18 cellular contexts compared by ENCODE assay signal in the genomic region with DNA sequence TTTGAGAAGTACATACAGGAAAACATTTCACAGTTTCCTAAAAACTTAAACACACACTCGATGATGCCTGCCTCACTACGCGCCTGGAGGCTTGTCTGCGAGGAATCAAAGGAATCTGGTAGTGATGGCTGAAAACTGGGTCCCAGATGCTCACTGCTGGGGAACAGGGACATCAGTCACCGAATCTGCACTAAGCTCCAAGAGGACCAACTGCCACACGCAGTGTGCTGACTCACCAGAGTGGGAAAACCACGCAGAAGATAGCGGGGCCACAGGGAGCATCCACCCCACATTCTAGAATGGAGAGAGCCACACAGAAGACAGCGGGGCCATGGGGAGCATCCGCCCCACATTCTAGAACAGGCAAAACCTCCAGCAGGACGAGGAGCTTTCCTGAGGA. TPM values are rescaled to one million over a fixed set of nuclear protein-coding genes. Genes with fewer than 3 reads are reported as not detected.
A peak's percentile ranks its signal among the peaks of the same experiment; 100 is the strongest.
DNase-seq lines count a peak whose midpoint lies in the region; ATAC-seq, FAIRE-seq and TF ChIP-seq lines count a peak whose summit lies in the region.
"Had no signal": no experiment of that assay in that cellular context is flagged by ENCODE, and none has a peak within 500 bp of the region (broad histone marks: within the 10 kb centered on the region; RNA-seq: fewer than 3 reads in every experiment).

No MANE protein-coding gene starts in this region.

- no peak for TF ChIP-seq EP300 in H1 (IDR thresholded peaks at IDR 0.05; ENCODE audit: borderline replicate concordance in 1 of 2, low read depth in 2 of 2, low read length in 2 of 2)

- CTCF ChIA-PET in H1 (lab: Charles Lee; ENCODE audit: partially characterized antibody) = interaction anchor here (1.0 kb wide), 2 partner anchors 9 to 26 kb away, joined by 3 read pairs; no protein-coding TSS in a partner anchor
- CTCF ChIA-PET in activated CD8-positive, alpha-beta memory T cell treated with anti-CD3 and anti-CD28 coated beads, Interleukin-2, amount 10 ng/mL, durations not matched to agents 7 days and 5 days (lab: Charles Lee) = interaction anchor here (1.3 kb wide), 1 partner anchor 64 kb away, joined by 3 read pairs; no protein-coding TSS in a partner anchor

- no peak overlapping the region for H3K4me2 ChIP-seq in H1 (ENCODE audit: insufficient read depth in 1 of 2, low read depth in 2 of 2, low read length in 2 of 2)

- POLR2A ChIA-PET in H1 (lab: Charles Lee; ENCODE audit: partially characterized antibody) = interaction anchor here (1.1 to 1.5 kb wide), 2 partner anchors 102 to 160 kb away, joined by 3 read pairs; no protein-coding TSS in a partner anchor

- H3K4me3 ChIP-seq in left ventricle myocardium inferior (no peak overlapping the region), RWPE2 (ENCODE audit: severe bottlenecking) (no peak overlapping the region), H1 (ENCODE audit: extremely low read depth in 1 of 4, insufficient read depth in 2 of 4, low read depth in 3 of 4, low read length in 4 of 4) (no peak overlapping the region)
- H3K4me3 ChIP-seq: Peyer's patch had no signal

- H3K79me1 ChIP-seq in H1 (ENCODE audit: low read depth, low read length) = peaks cover 22% of the 10 kb centered on the region

- no peak overlapping the region for H3K4me3 Mint-ChIP-seq in activated CD8-positive, alpha-beta memory T cell treated with anti-CD3 and anti-CD28 coated beads, Interleukin-2, amount 10 ng/mL, durations not matched to agents 7 days and 5 days

- no peak overlapping the region for H4K91ac ChIP-seq in H1 (replicated peaks; ENCODE audit: insufficient read length, low read length)

- H3K36me3 ChIP-seq in left ventricle myocardium inferior = no peaks in the 10 kb centered on the region
- no peaks in the 10 kb centered on the region for H3K36me3 ChIP-seq in RWPE2 (ENCODE audit: low read depth)
- no peaks in the 10 kb centered on the region for H3K36me3 ChIP-seq in H1 (ENCODE audit: control insufficient read depth in 2 of 4, insufficient read depth in 4 of 4, low read length in 3 of 4)
- H3K36me3 ChIP-seq: Peyer's patch had no signal

- H3K9ac ChIP-seq in H1 (replicated peaks in 1 of 4; ENCODE audit: extremely low read depth in 1 of 4, low read depth in 3 of 4, low read length in 3 of 4) = no peak overlapping the region

- no peaks in the 10 kb centered on the region for H3K27me3 ChIP-seq in left ventricle myocardium inferior (ENCODE audit: low read depth)
- H3K27me3 ChIP-seq in RWPE2 (ENCODE audit: insufficient read depth, poor library complexity, severe bottlenecking) = no peaks in the 10 kb centered on the region
- H3K27me3 ChIP-seq in H1 (replicated peaks in 1 of 4; ENCODE audit: control insufficient read depth in 3 of 4, extremely low read depth in 1 of 4, insufficient read depth in 3 of 4, low read length in 3 of 4) = no peaks in the 10 kb centered on the region
- H3K27me3 ChIP-seq: Peyer's patch had no signal

- no peak overlapping the region for H2AFZ ChIP-seq in H1 (ENCODE audit: low read length)

- H3K4ac ChIP-seq in H1 (replicated peaks; ENCODE audit: insufficient read length, low read depth, low read length) = no peak overlapping the region

- H3K27ac ChIP-seq in left ventricle myocardium inferior (replicated peaks) (no peak overlapping the region), RWPE2 (ENCODE audit: poor library complexity, severe bottlenecking) (no peak overlapping the region), H1 (ENCODE audit: low read depth, low read length) (no peak overlapping the region)
- H3K27ac ChIP-seq: Peyer's patch had no signal

- H3K27me3 Mint-ChIP-seq in activated CD8-positive, alpha-beta memory T cell treated with anti-CD3 and anti-CD28 coated beads, Interleukin-2, amount 10 ng/mL, durations not matched to agents 7 days and 5 days = no peaks in the 10 kb centered on the region

- H3K4me1 Mint-ChIP-seq in activated CD8-positive, alpha-beta memory T cell treated with anti-CD3 and anti-CD28 coated beads, Interleukin-2, amount 10 ng/mL, durations not matched to agents 7 days and 5 days = peaks cover 7% of the 10 kb centered on the region

- TF ChIP-seq POLR2A in H1 (IDR thresholded peaks at IDR 0.05; ENCODE audit: control extremely low read depth in 1 of 2, low read depth in 2 of 2, low read length in 2 of 2) = no peak

- FAIRE-seq in H1 (lab: Jason Lieb, UNC) = no peak
- FAIRE-seq: H54 had no signal

- no peak overlapping the region for H4K5ac ChIP-seq in H1 (ENCODE audit: insufficient read length, low read depth, low read length)

- peaks cover 2 to 20% of the 10 kb centered on the region in 2 experiments for H4K20me1 ChIP-seq in H1 (replicated peaks in 1 of 2; ENCODE audit: control insufficient read depth in 1 of 2, insufficient read depth in 2 of 2, low read length in 2 of 2)

- H4K8ac ChIP-seq in H1 (ENCODE audit: extremely low read depth, insufficient read depth, low read length) = peak overlapping the region; percentile 35; the same call in 1 of the 2 replicates

- H3K9me3 Mint-ChIP-seq in activated CD8-positive, alpha-beta memory T cell treated with anti-CD3 and anti-CD28 coated beads, Interleukin-2, amount 10 ng/mL, durations not matched to agents 7 days and 5 days (ENCODE audit: low read depth) = no peaks in the 10 kb centered on the region

- no peak overlapping the region for H3K23ac ChIP-seq in H1 (ENCODE audit: insufficient read length)

- peaks cover 0 to 24% of the 10 kb centered on the region in 2 experiments; a peak in 1 of 4 replicates for H3K79me2 ChIP-seq in H1 (ENCODE audit: control insufficient read depth in 1 of 2, insufficient read depth in 2 of 2, low read length in 2 of 2)

- no peak overlapping the region for H3K56ac ChIP-seq in H1 (replicated peaks; ENCODE audit: insufficient read length, low read depth, low read length)

- intact Hi-C loops in left ventricle myocardium inferior (cut with micrococcal nuclease) (loop anchor here (10.0 kb wide), 1 partner anchor 306 kb away; no protein-coding TSS in a partner anchor), left cardiac atrium (cut with DNase I) (loop anchor here in 1 of 2 donors (10.0 kb wide), 2 partner anchors 56 to 176 kb away; no protein-coding TSS in a partner anchor)

- peak; percentile 0 for DNase-seq in left ventricle myocardium inferior
- no peak for DNase-seq in left cardiac atrium
- peak; percentile 18 for DNase-seq in RWPE2 (ENCODE audit: low spot score)
- no peak for DNase-seq in H1 (ENCODE audit: low read depth in 1 of 2, low spot score in 2 of 2)
- no peak for DNase-seq in pons (ENCODE audit: low spot score)
- DNase-seq in hypothalamus (lab: John Stamatoyannopoulos, UW) = no peak
- no peak for DNase-seq in activated CD8-positive, alpha-beta memory T cell treated with anti-CD3 and anti-CD28 coated beads, Interleukin-2, amount 10 ng/mL, durations not matched to agents 7 days and 5 days
- no peak for DNase-seq in NCI-H146 treated with DMSO at 0.1 percent for 48 hours (lab: John Stamatoyannopoulos, UW; ENCODE audit: unreplicated experiment)
- DNase-seq: 8988T, DND-41, KBM-7, NCI-H1092, NCI-H1694, NCI-H2107, NCI-H345, NCI-H774, Peyer's patch had no signal

- H3K14ac ChIP-seq in H1 (ENCODE audit: insufficient read length) = no peak overlapping the region

- H2BK120ac ChIP-seq in H1 (replicated peaks; ENCODE audit: low read depth, low read length) = no peak overlapping the region

- TF ChIP-seq RAD21 in H1 (IDR thresholded peaks at IDR 0.05 in 1 of 2, conservative IDR thresholded peaks at IDR 0.05 in 1 of 2; ENCODE audit: low read depth in 2 of 2, low read length in 2 of 2) = no peak

- ATAC-seq in left cardiac atrium = no peak
- ATAC-seq in RWPE2 (ENCODE audit: low read depth) = no peak
- no peak for ATAC-seq in activated CD8-positive, alpha-beta memory T cell treated with anti-CD3 and anti-CD28 coated beads, Interleukin-2, amount 10 ng/mL, durations not matched to agents 7 days and 5 days

- H2BK15ac ChIP-seq in H1 (ENCODE audit: low read length) = no peak overlapping the region

- no peak overlapping the region for H2BK5ac ChIP-seq in H1 (ENCODE audit: low read depth, low read length)

- no peak for TF ChIP-seq CTCF in left ventricle myocardium inferior (IDR thresholded peaks at IDR 0.05; ENCODE audit: borderline replicate concordance)
- TF ChIP-seq CTCF in RWPE2 (IDR thresholded peaks at IDR 0.05; ENCODE audit: poor library complexity, severe bottlenecking) = no peak
- no peak for TF ChIP-seq CTCF in H1 (IDR thresholded peaks at IDR 0.05; ENCODE audit: control extremely low read depth in 1 of 3, insufficient read depth in 1 of 3, low read depth in 1 of 3, low read length in 3 of 3)

- no peaks in the 10 kb centered on the region for H3K23me2 ChIP-seq in H1 (ENCODE audit: low read depth, low read length)

- no peaks in the 10 kb centered on the region for H3K9me3 ChIP-seq in left ventricle myocardium inferior (replicated peaks)
- no peaks in the 10 kb centered on the region for H3K9me3 ChIP-seq in RWPE2 (ENCODE audit: severe bottlenecking)
- no peaks in the 10 kb centered on the region for H3K9me3 ChIP-seq in H1 (ENCODE audit: insufficient read depth in 2 of 2, low read depth in 1 of 2, low read length in 1 of 2)
- H3K9me3 ChIP-seq: Peyer's patch had no signal

- no peak overlapping the region for H2BK20ac ChIP-seq in H1 (ENCODE audit: low read length)

- H3K4me1 ChIP-seq in left ventricle myocardium inferior (peaks cover 75% of the 10 kb centered on the region), RWPE2 (ENCODE audit: insufficient read depth, poor library complexity, severe bottlenecking) (no peaks in the 10 kb centered on the region), H1 (replicated peaks in 1 of 4; ENCODE audit: control insufficient read depth in 3 of 4, insufficient read depth in 4 of 4, low read length in 3 of 4) (peaks cover 0 to 21% (median 15%) of the 10 kb centered on the region in 4 experiments; a peak in 6 of 7 replicates)

- no peak overlapping the region for H3K18ac ChIP-seq in H1 (ENCODE audit: extremely low read depth, low read length)

- H2AK5ac ChIP-seq in H1 (ENCODE audit: low read depth, low read length) = no peak overlapping the region

- WGBS in H1 (ENCODE audit: extremely low coverage in 1 of 2, insufficient coverage in 1 of 2, insufficient read length in 1 of 2, insufficient replicate concordance in 2 of 2, low coverage in 1 of 2, low lambda C conversion rate in 2 of 2, missing lambda C conversion rate in 1 of 2), 2 experiments = 88% methylated on average over 11 of the region's 11 CpGs; no CpG with 5 or more reads in 1 of the 2 experiments

- H2BK12ac ChIP-seq in H1 (ENCODE audit: low read depth, low read length) = no peak overlapping the region; the same call in 1 of the 2 replicates

- no peak overlapping the region for H3K27ac Mint-ChIP-seq in activated CD8-positive, alpha-beta memory T cell treated with anti-CD3 and anti-CD28 coated beads, Interleukin-2, amount 10 ng/mL, durations not matched to agents 7 days and 5 days

- H3K36me3 Mint-ChIP-seq in activated CD8-positive, alpha-beta memory T cell treated with anti-CD3 and anti-CD28 coated beads, Interleukin-2, amount 10 ng/mL, durations not matched to agents 7 days and 5 days = peaks cover 1% of the 10 kb centered on the region

RNA-seq across cellular contexts. Expression of gene MOB2, which starts 24.3 kb away (rescaled TPM):
- total RNA-seq in left ventricle myocardium inferior = 49.5 TPM
- 10 to 100 TPM; 36.6 to 44.0 TPM for total RNA-seq in left cardiac atrium
- total RNA-seq in H1 (2021; fragmentation: NEBNext Ultra II Directional; extraction: Animal tissue kit (Norgen Biotek cat#: 25700)) = 18.3 and 18.6 TPM in 2 replicates
- polyA plus RNA-seq in H1 (2011; rRNA removed) = 28.2 and 28.5 TPM in 2 replicates
- 37.2 TPM for polyA plus RNA-seq in H1 (2011; cell fraction: cytosol; rRNA removed)
- polyA plus RNA-seq in H1 (2011; cell fraction: nucleus; rRNA removed) = 34.8 TPM
- 15.1 to 24.8 TPM (median 22.8 TPM) in 4 replicates for polyA plus RNA-seq in H1 (2012, experiment 1 of 2)
- polyA plus RNA-seq in H1 (2012, experiment 2 of 2) = 22.6 TPM
- 9.6 TPM for polyA plus RNA-seq in H1 (2013, experiment 1 of 2)
- polyA plus RNA-seq in H1 (2013, experiment 2 of 2) = 9.7 TPM
- 33.6 and 38.3 TPM in 2 replicates for polyA minus RNA-seq in H1 (2011; rRNA and poly(A)+ RNA removed)
- polyA minus RNA-seq in H1 (2011; cell fraction: cytosol; rRNA and poly(A)+ RNA removed) = 17.2 TPM
- polyA minus RNA-seq in H1 (2011; cell fraction: nucleus; rRNA and poly(A)+ RNA removed) = 14.7 TPM
- 10 to 100 TPM; 34.1 to 34.7 TPM for total RNA-seq in activated CD8-positive, alpha-beta memory T cell treated with anti-CD3 and anti-CD28 coated beads, Interleukin-2, amount 10 ng/mL, durations not matched to agents 7 days and 5 days

Comparison
In these comparisons a context has a peak if more than half of its experiments do, and no peak if none do; other contexts are left out.
1. DNase-seq: peak in left ventricle myocardium inferior (single experiment) and RWPE2 (single experiment); none in left cardiac atrium (single experiment), H1 (0 of 2), pons (single experiment), hypothalamus (0 of 51), activated CD8-positive, alpha-beta memory T cell treated with anti-CD3 and anti-CD28 coated beads, Interleukin-2, amount 10 ng/mL, durations not matched to agents 7 days and 5 days (single experiment) and NCI-H146 treated with DMSO at 0.1 percent for 48 hours (single experiment).